ENCODE assay signal across 10 cellular contexts in the genomic region with DNA sequence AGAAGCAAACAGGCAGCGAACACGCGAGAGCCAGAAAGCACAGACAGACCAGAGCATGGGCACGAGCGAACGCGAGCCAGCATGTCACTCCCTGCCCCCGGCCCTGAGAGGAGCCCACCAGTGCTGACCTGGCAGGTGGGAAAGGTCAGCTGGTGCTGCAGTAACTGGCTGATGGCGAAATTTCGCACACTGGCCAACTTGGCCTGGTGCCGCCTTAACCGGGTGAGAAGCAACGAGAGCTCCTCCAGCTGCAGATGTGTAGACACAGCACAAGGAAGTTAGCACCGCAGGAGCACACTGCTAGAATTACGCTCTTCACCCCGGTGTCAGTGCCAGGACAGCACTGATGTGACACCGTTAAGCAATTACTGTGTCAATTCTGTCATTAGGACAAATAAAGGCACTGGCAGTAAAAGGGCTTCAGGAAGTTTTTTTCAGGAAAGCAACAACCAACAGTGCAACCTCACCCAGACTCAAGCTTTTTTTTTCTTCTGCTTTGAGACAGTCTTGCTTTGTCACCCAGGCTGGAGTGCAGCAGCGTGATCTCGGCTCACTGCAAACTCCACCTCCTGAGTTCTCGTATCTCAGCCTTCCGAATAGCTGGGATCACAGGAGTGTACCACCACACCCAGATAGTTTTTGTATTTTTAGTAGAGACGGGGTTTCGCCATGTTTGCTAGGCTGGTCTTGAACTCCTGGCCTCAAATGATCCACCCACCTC.
A peak's percentile ranks its signal among the peaks of the same experiment; 100 is the strongest.
DNase-seq lines count a peak whose midpoint lies in the region; ATAC-seq and TF ChIP-seq lines count a peak whose summit lies in the region.
"Had no signal": no experiment of that assay in that cellular context is flagged by ENCODE, and none has a peak within 500 bp of the region (broad histone marks: within the 10 kb centered on the region; RNA-seq: fewer than 3 reads in every experiment).

No MANE protein-coding gene starts in this region.

- no peaks in the 10 kb centered on the region for H3K79me2 ChIP-seq in mesendoderm (ENCODE audit: control insufficient read depth, insufficient read depth, low read length)

- no peak overlapping the region for H2BK5ac ChIP-seq in mesendoderm (ENCODE audit: low read length)

- no peak overlapping the region for H2AK5ac ChIP-seq in mesendoderm (ENCODE audit: low read length)

- H3K4ac ChIP-seq in mesendoderm (ENCODE audit: low read depth, low read length): no peak overlapping the region

- H3K23ac ChIP-seq in mesendoderm (ENCODE audit: low read length): no peak overlapping the region

- H3K4me2 ChIP-seq in mesendoderm (ENCODE audit: low read length): no peak overlapping the region

- WGBS in body of pancreas, 2 donors: 66 to 87% methylated on average over 13 to 23 of the region's 23 CpGs
- no CpG with 5 or more reads among the region's 23 CpGs for WGBS in mesendoderm (ENCODE audit: extremely low coverage, insufficient coverage, low lambda C conversion rate)

- H3K18ac ChIP-seq in mesendoderm (ENCODE audit: low read length): no peak overlapping the region

- peak overlapping the region; percentile 51 for H3K56ac ChIP-seq in mesendoderm (ENCODE audit: low read length)

- no peak overlapping the region for H4K5ac ChIP-seq in mesendoderm (ENCODE audit: low read length)

- no peak overlapping the region for H3K27ac Mint-ChIP-seq in MCF 10A (ENCODE audit: low read depth, unreplicated experiment)

- TF ChIP-seq CTCF in breast epithelium (IDR thresholded peaks at IDR 0.05) (no peak), MCF 10A (IDR thresholded peaks at IDR 0.05; ENCODE audit: unreplicated experiment) (no peak), body of pancreas (IDR thresholded peaks at IDR 0.05) (no peak)

- H3K4me3 Mint-ChIP-seq in MCF 10A (ENCODE audit: unreplicated experiment): no peak overlapping the region

- H3K36me3 ChIP-seq in breast epithelium (no peaks in the 10 kb centered on the region), body of pancreas (replicated peaks in 1 of 2; ENCODE audit: insufficient read depth in 1 of 2, low read depth in 2 of 2) (no peaks in the 10 kb centered on the region), mesendoderm (ENCODE audit: control insufficient read depth, insufficient read depth, low read length) (no peaks in the 10 kb centered on the region)

- no peak for TF ChIP-seq POLR2A in breast epithelium (IDR thresholded peaks at IDR 0.05)
- TF ChIP-seq POLR2A in body of pancreas (IDR thresholded peaks at IDR 0.05): peak in 1 of 3 donors; percentile 15

- H3K9ac ChIP-seq in mesendoderm (ENCODE audit: low read length): no peak overlapping the region

- BruUV-seq in MCF 10A (replicated peaks; lab: Mats Ljungman, UMichigan): no TSS peak

- H3K79me1 ChIP-seq in mesendoderm (ENCODE audit: low read length): no peaks in the 10 kb centered on the region

- H3K4me3 ChIP-seq in breast epithelium (no peak overlapping the region), body of pancreas (no peak overlapping the region), mesendoderm (ENCODE audit: low read length) (no peak overlapping the region)

- H3K36me3 Mint-ChIP-seq in MCF 10A (ENCODE audit: insufficient read depth, unreplicated experiment): peaks cover 5% of the 10 kb centered on the region

- no peak overlapping the region for H2BK120ac ChIP-seq in mesendoderm (ENCODE audit: low read depth, low read length)

- POLR2A ChIA-PET in MCF 10A (lab: Yijun Ruan, JAX): interaction anchor here (0.6 to 1.1 kb wide), 2 partner anchors 10 to 110 kb away, joined by 3 to 4 read pairs; no protein-coding TSS in a partner anchor

- intact Hi-C loops in breast epithelium (cut with DNase I; ENCODE audit: low total_unique reads) (no loop called here), MCF 10A (cut with micrococcal nuclease) (no loop called here), body of pancreas (cut with DNase I) (loop anchor here (10.0 kb wide), 1 partner anchor 250 kb away; no protein-coding TSS in a partner anchor)

- H3K27me3 Mint-ChIP-seq in MCF 10A (ENCODE audit: insufficient read depth, unreplicated experiment): no peaks in the 10 kb centered on the region

- DNase-seq in breast epithelium (ENCODE audit: low spot score in 2 of 2) (peak in 1 of 2 donors; percentile 78), MCF 10A (ENCODE audit: unreplicated experiment) (no peak), body of pancreas (peak; percentile 34 to 79 (median 74)), mesendoderm (no peak), kidney tubule cell (ENCODE audit: low spot score) (no peak), activated gamma-delta T cell (lab: John Stamatoyannopoulos, UW) (no peak), NCI-H1048 (lab: John Stamatoyannopoulos, UW) (no peak)
- DNase-seq: activated T-cell treated with anti-CD3 and anti-CD28 coated beads for 4 hours, retina had no signal

- H3K4me1 ChIP-seq in breast epithelium (peaks cover 0 to under 1% of the 10 kb centered on the region in 2 donors), body of pancreas (no peaks in the 10 kb centered on the region), mesendoderm (ENCODE audit: control insufficient read depth, low read depth, low read length) (peaks cover 5% of the 10 kb centered on the region)

- CTCF ChIA-PET in MCF 10A (lab: Yijun Ruan, JAX): interaction anchor here (1.0 to 3.9 kb wide), 5 partner anchors 29 to 248 kb away, joined by 3 to 14 read pairs (median 10); no protein-coding TSS in a partner anchor

- ATAC-seq in body of pancreas (peak; percentile 36), HG02678 (IDR thresholded peaks at IDR 0.05; ENCODE audit: unreplicated experiment) (no peak)

- H3K27me3 ChIP-seq in breast epithelium: no peaks in the 10 kb centered on the region
- no peaks in the 10 kb centered on the region for H3K27me3 ChIP-seq in body of pancreas
- H3K27me3 ChIP-seq in mesendoderm (ENCODE audit: insufficient read depth, low read length, poor library complexity): no peaks in the 10 kb centered on the region

- no peak overlapping the region for H4K8ac ChIP-seq in mesendoderm (ENCODE audit: low read depth, low read length)

- no peak overlapping the region for H2BK15ac ChIP-seq in mesendoderm (replicated peaks; ENCODE audit: low read depth)

- H3K9me3 ChIP-seq in breast epithelium (no peaks in the 10 kb centered on the region), body of pancreas (no peaks in the 10 kb centered on the region)

- H3K9me3 Mint-ChIP-seq in MCF 10A (ENCODE audit: unreplicated experiment): no peaks in the 10 kb centered on the region

- peaks cover 3% of the 10 kb centered on the region for H3K4me1 Mint-ChIP-seq in MCF 10A (ENCODE audit: insufficient read depth, unreplicated experiment)

- peak overlapping the region; percentile 53 to 77 for H3K27ac ChIP-seq in breast epithelium
- H3K27ac ChIP-seq in body of pancreas: peak overlapping the region in 1 of 4 donors; percentile 37
- H3K27ac ChIP-seq in mesendoderm (ENCODE audit: low read depth, low read length): no peak overlapping the region

Comparison
In these comparisons a context has a peak if more than half of its experiments do, and no peak if none do; other contexts are left out.
1. DNase-seq: peak in body of pancreas (4 of 4); none in MCF 10A (single experiment), mesendoderm (single experiment), kidney tubule cell (single experiment), activated gamma-delta T cell (single experiment) and NCI-H1048 (single experiment).